8 cellular contexts compared by ENCODE assay signal in the genomic region with DNA sequence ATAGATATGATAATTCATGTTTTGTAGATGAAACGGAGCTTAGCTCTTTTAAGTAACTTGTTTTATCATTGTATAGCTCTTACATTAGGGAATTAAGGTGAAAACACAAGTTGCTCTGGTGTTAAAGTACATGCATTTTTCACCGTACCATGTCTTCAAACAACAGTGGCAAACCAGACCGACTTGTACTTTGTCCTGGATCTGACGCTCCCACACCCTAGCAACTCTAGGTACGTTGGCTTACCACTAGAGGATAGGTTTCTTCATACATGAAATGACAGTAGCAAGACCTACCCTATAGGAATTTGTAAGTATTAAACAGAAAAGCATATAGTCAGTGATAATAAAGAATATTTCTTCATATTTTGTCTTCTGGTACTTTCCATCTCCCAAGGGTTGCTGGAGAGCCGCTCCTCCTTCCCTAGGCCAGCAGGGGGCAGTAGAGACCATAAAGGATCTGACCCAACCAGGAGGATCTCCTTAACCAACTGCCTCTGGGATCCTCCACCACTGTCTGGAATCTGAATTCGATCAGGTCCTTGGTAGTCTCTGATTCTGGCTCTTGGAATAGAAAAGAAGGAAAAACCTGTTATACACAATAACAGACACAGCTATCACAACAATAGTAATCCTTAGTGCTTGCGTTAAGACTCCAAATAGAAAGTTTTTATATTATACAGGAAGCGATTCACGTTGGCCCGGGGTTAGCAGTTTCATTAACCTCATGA.
DNase-seq lines count a peak whose midpoint lies in the region; ATAC-seq, FAIRE-seq and TF ChIP-seq lines count a peak whose summit lies in the region.

No MANE protein-coding gene starts in this region.

- intact Hi-C loops in left colon (cut with DNase I, micrococcal nuclease), result loop anchor here in 1 of 2 donors (5.0 kb wide), 1 partner anchor 598 kb away; no protein-coding TSS in a partner anchor

- peak; percentile 65 for DNase-seq in RWPE1 (ENCODE audit: low spot score)
- DNase-seq in caudate nucleus (lab: John Stamatoyannopoulos, UW), result peak in 59 of 61 donors; percentile 15 to 91 (median 67)
- peak; percentile 28 to 60 for DNase-seq in left colon
- DNase-seq in stimulated activated CD8-positive, alpha-beta memory T cell treated with anti-CD3 and anti-CD28 coated beads, Interleukin-2, amount 100 ng/mL, for 48 hours (ENCODE audit: low read depth in 2 of 2), result peak; percentile 20 to 37

- POLR2A ChIA-PET in RWPE1 (lab: Yijun Ruan, JAX; ENCODE audit: low non-redundant PET), result no interaction called here

- TF ChIP-seq CTCF in LNCAP (IDR thresholded peaks at IDR 0.05) (peak; percentile 93), RWPE1 (conservative IDR thresholded peaks at IDR 0.05; ENCODE audit: low read depth) (peak; percentile 88)

- CTCF ChIA-PET in RWPE1 (lab: Yijun Ruan, JAX), result interaction anchor here (0.6 to 1.7 kb wide), 8 partner anchors 12 to 1184 kb away, joined by 3 to 8 read pairs (median 5); no protein-coding TSS in a partner anchor

- peak; percentile 79 for FAIRE-seq in G401.6 (lab: Jason Lieb, UNC)

- ATAC-seq in GM21528 (IDR thresholded peaks at IDR 0.05; ENCODE audit: low FRiP score, unreplicated experiment), result peak; percentile 87
- peak; percentile 66 for ATAC-seq in left colon
- no peak for ATAC-seq in GM21381 (IDR thresholded peaks at IDR 0.05; ENCODE audit: unreplicated experiment)

- no peak overlapping the region for H3K27ac ChIP-seq in RWPE1
- H3K27ac ChIP-seq in caudate nucleus (ENCODE audit: low read depth, low read length), result peak overlapping the region; percentile 75
